19 cellular contexts compared by ENCODE assay signal in the genomic region with DNA sequence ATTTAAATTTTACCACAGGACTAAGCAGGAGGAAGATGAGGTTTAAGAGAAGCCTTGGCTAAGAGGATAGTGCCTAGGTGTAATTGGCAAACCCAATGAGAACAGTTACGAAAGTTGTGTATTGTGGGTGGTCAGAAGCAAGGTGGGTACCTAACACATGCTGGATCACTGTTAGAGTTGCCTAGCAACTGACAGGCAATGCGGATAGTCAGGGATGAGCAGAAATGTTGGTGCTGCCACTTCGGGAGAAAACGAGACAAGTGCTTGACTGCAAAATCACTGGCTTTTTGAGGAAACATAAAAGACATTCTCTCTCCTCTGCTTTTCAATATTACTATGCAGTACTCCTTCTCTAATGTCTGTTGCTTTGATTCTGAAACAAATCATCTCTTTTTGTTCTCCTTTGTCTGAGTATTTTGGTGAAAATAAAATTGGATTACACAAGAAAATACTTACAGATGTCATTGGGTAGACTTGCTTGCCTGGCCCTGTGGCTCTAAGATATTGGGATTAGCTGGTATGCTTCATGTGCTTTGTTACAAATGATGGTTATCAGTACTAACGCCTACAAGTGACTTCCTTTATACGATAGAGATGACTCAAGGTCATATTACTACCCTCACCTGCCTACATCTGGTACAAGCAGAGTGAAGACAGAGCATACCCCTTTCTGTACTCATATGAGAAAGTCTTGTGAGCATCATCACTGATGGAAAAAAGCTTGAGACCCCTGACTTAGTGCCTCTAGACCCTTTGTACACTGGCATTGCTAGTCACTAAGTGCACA. TPM values are rescaled to one million over a fixed set of nuclear protein-coding genes. Genes with fewer than 3 reads are reported as not detected.
"Had no signal": no experiment of that assay in that cellular context is flagged by ENCODE, and none has a peak within 500 bp of the region (broad histone marks: within the 10 kb centered on the region; RNA-seq: fewer than 3 reads in every experiment).

No MANE protein-coding gene starts in this region.

- H3K4me1 ChIP-seq: pancreas, right lobe of liver, upper lobe of right lung had no signal

- H3K27me3 ChIP-seq: cardiac muscle cell, dorsolateral prefrontal cortex, hepatocyte, pancreas, right lobe of liver, upper lobe of right lung had no signal

- H3K9me3 ChIP-seq: pancreas, right lobe of liver, upper lobe of right lung had no signal

- H3K4me3 Mint-ChIP-seq: activated B cell treated with CpG ODN at 0.5 μM for 24 hours; activated CD4-positive, alpha-beta memory T cell treated with anti-CD3 and anti-CD28 coated beads for 36 hours; activated naive CD4-positive, alpha-beta T cell treated with anti-CD3 and anti-CD28 coated beads, Interleukin-2, amount 50 U/mL, for 24 hours; naive thymus-derived CD4-positive, alpha-beta T cell had no signal

- H3K27me3 Mint-ChIP-seq: activated B cell treated with CpG ODN at 0.5 μM for 24 hours; activated CD4-positive, alpha-beta memory T cell treated with anti-CD3 and anti-CD28 coated beads for 36 hours; activated naive CD4-positive, alpha-beta T cell treated with anti-CD3 and anti-CD28 coated beads, Interleukin-2, amount 50 U/mL, for 24 hours; naive thymus-derived CD4-positive, alpha-beta T cell had no signal

- H3K4me3 ChIP-seq: cardiac muscle cell, dorsolateral prefrontal cortex, hepatocyte, pancreas, right lobe of liver, SK-N-MC, upper lobe of right lung had no signal

- DNase-seq: activated B cell treated with CpG ODN at 0.5 μM for 24 hours; activated CD4-positive, alpha-beta memory T cell treated with anti-CD3 and anti-CD28 coated beads for 36 hours; activated effector memory CD4-positive, alpha-beta T cell treated with anti-CD3 and anti-CD28 coated beads, Interleukin-2, amount 50 U/mL, for 16 hours; amniotic stem cell; dorsolateral prefrontal cortex; mesendoderm; naive thymus-derived CD4-positive, alpha-beta T cell; pancreas; right lobe of liver; small intestine; stimulated activated CD4-positive, alpha-beta T cell treated with anti-CD3 and anti-CD28 coated beads, Interleukin-15, amount 100 ng/mL, for 24 hours; stimulated activated CD4-positive, alpha-beta T cell treated with anti-CD3 and anti-CD28 coated beads, Interleukin-2, amount 100 ng/mL, for 48 hours; upper lobe of right lung had no signal

- H3K27ac ChIP-seq: cardiac muscle cell, dorsolateral prefrontal cortex, hepatocyte, pancreas, right lobe of liver, SK-N-MC, upper lobe of right lung had no signal

- H3K27ac Mint-ChIP-seq: activated B cell treated with CpG ODN at 0.5 μM for 24 hours; activated CD4-positive, alpha-beta memory T cell treated with anti-CD3 and anti-CD28 coated beads for 36 hours; activated naive CD4-positive, alpha-beta T cell treated with anti-CD3 and anti-CD28 coated beads, Interleukin-2, amount 50 U/mL, for 24 hours had no signal

- ATAC-seq: naive thymus-derived CD4-positive, alpha-beta T cell; pancreas; right lobe of liver; upper lobe of right lung had no signal

- H3K4me1 Mint-ChIP-seq: activated B cell treated with CpG ODN at 0.5 μM for 24 hours had no signal

- H3K36me3 ChIP-seq: pancreas, right lobe of liver had no signal

- H3K9me3 Mint-ChIP-seq: activated B cell treated with CpG ODN at 0.5 μM for 24 hours; activated CD4-positive, alpha-beta memory T cell treated with anti-CD3 and anti-CD28 coated beads for 36 hours; activated naive CD4-positive, alpha-beta T cell treated with anti-CD3 and anti-CD28 coated beads, Interleukin-2, amount 50 U/mL, for 24 hours; naive thymus-derived CD4-positive, alpha-beta T cell had no signal

RNA-seq across cellular contexts. Expression of a gene that starts 58.1 kb away (rescaled TPM):
- total RNA-seq: activated B cell treated with CpG ODN at 0.5 μM for 24 hours; activated CD4-positive, alpha-beta memory T cell treated with anti-CD3 and anti-CD28 coated beads for 36 hours; fibroblast of villous mesenchyme; pulmonary artery endothelial cell had no signal
- polyA plus RNA-seq: naive thymus-derived CD4-positive, alpha-beta T cell had no signal
